3 cellular contexts compared by ENCODE assay signal in the genomic region with DNA sequence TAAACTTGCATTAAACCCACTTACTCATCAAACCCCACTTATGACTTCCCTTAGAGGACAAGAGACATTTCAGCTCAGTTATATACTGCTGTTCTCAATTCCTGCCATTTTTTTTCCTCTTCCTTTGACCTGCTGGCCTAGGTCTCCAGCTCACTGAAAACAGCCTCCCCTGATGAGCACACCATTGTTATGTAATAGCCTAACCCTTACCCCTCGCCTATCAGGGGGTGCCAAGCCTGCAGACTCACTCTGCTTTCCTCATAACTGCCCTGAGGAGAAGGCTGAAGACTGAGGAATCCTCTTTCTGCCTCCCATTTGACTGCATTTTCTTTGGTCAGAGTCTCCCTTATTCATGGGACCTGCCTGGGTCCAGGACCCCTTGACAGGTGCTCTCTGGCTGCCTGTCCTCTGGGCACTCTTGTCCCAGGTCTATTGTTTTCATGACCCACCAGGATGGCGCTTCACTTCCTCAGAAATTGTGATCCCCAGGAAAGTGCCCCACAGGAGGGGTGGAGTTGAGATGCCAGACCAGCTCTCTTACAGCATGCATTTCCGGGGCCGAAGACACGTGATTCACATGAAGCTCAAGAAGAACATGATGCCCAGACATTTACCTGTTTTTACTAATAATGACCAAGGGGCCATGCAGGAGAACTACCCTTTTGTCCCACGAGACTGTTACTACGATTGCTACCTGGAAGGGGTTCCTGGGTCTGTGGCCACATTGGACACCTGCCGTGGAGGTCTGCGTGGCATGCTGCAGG. TPM values are rescaled to one million over a fixed set of nuclear protein-coding genes. Genes with fewer than 3 reads are reported as not detected.
"Had no signal": no experiment of that assay in that cellular context is flagged by ENCODE, and none has a peak within 500 bp of the region (broad histone marks: within the 10 kb centered on the region; RNA-seq: fewer than 3 reads in every experiment).

No MANE protein-coding gene starts in this region.

RNA-seq across cellular contexts. Expression of a gene that starts 41.3 kb away (rescaled TPM):
- total RNA-seq: NCI-H460, PC-9 had no signal
- polyA plus RNA-seq: IMR-90 had no signal
